ENCODE assay signal across 1 cellular context in the genomic region with DNA sequence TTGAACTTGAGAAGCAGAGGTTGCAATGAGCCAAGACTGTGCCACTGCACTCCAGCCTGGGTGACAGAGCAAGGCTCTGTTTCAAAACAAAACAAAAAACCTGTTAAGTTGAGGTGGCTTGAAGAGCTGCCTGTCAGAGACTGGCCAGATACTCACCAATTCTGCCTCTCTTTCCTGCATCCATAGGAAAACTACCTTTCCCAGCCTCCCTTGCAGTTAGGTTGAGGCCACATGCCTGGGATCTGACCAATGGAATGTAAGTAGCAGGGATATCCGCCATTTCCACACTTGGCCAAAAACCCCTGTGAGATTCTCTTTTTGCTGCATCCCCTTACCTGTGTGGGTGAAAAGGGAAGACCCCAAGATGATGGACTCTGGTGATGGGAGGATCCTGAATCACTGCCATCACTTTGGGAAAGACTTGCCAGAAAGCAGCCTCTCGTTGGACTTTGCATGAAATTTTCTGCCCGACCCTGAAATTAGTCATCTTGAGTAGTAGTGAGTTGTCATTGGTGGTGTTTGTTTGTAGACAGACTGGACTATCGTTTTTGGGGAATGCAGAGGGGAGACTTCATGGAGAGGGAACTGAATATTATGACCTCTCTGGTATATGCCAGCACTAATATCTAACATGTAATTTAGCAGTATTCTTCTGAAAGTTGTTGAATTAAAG.
TF ChIP-seq lines count a peak whose summit lies in the region.

No MANE protein-coding gene starts in this region.

TF ChIP-seq in IMR-90, 13 proteins besides CTCF, POLR2A, EP300 and RAD21:
- TF ChIP-seq, protein P1, sequence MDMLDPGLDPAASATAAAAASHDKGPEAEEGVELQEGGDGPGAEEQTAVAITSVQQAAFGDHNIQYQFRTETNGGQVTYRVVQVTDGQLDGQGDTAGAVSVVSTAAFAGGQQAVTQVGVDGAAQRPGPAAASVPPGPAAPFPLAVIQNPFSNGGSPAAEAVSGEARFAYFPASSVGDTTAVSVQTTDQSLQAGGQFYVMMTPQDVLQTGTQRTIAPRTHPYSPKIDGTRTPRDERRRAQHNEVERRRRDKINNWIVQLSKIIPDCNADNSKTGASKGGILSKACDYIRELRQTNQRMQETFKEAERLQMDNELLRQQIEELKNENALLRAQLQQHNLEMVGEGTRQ (IDR thresholded peaks at IDR 0.05; ENCODE audit: low read depth, low read length): peak; percentile 82
- no peak for TF ChIP-seq NFE2L2 (IDR thresholded peaks at IDR 0.05; ENCODE audit: low read depth, low read length)
